ENCODE assay signal across 8 cellular contexts in genomic region chr5:1343931-1344901, GRCh38. TPM values are rescaled to one million over a fixed set of nuclear protein-coding genes. Genes with fewer than 3 reads are reported as not detected.
A peak's percentile ranks its signal among the peaks of the same experiment; 100 is the strongest.
DNase-seq lines count a peak whose midpoint lies in the region; ATAC-seq and TF ChIP-seq lines count a peak whose summit lies in the region.

No MANE protein-coding gene starts in this region.

- intact Hi-C loops in CD8-positive, alpha-beta T cell (cut with DNase I, micrococcal nuclease) = loop anchor here (1.0 to 10.0 kb wide), 5 partner anchors 29 to 729 kb away; partner anchors contain the start of genes CEP72 (in 1 of the 2) and MRPL36 (in 1 of the 2)
- intact Hi-C loops in heart left ventricle (cut with DNase I) (loop anchor here in 2 of 10 donors (2.0 to 10.0 kb wide), 3 partner anchors 181 to 461 kb away; partner anchors contain the start of gene NDUFS6 (in 1 of the 2)), gastrocnemius medialis (cut with DNase I; ENCODE audit: low total_unique reads) (loop anchor here (2.0 to 10.0 kb wide), 2 partner anchors 449 to 457 kb away; partner anchors contain the start of genes BRD9, NDUFS6 and TRIP13)

- H3K9me3 ChIP-seq in CD8-positive, alpha-beta T cell (ENCODE audit: low read length) = no peaks in the 10 kb centered on the region
- H3K9me3 ChIP-seq in heart left ventricle (no peaks in the 10 kb centered on the region), gastrocnemius medialis (no peaks in the 10 kb centered on the region)

- H3K27me3 ChIP-seq in CD8-positive, alpha-beta T cell (ENCODE audit: insufficient read depth, low read length) = no peaks in the 10 kb centered on the region
- H3K27me3 ChIP-seq in heart left ventricle = no peaks in the 10 kb centered on the region
- no peaks in the 10 kb centered on the region for H3K27me3 ChIP-seq in gastrocnemius medialis

- peaks cover 23% of the 10 kb centered on the region for H3K36me3 ChIP-seq in CD8-positive, alpha-beta T cell (ENCODE audit: insufficient read depth, low read length)
- peaks cover 0 to 37% (median 32%) of the 10 kb centered on the region in 9 donors for H3K36me3 ChIP-seq in heart left ventricle
- H3K36me3 ChIP-seq in gastrocnemius medialis = peaks cover 0 to 36% of the 10 kb centered on the region in 2 donors

- no peak for TF ChIP-seq CTCF in CD8-positive, alpha-beta T cell (IDR thresholded peaks at IDR 0.05)
- TF ChIP-seq CTCF in heart left ventricle (IDR thresholded peaks at IDR 0.05) (no peak), gastrocnemius medialis (IDR thresholded peaks at IDR 0.05 in 4 of 5, conservative IDR thresholded peaks at IDR 0.05 in 1 of 5) (no peak)

- peak; percentile 39 for ATAC-seq in CD8-positive, alpha-beta T cell
- ATAC-seq in GM21390 (IDR thresholded peaks at IDR 0.05; ENCODE audit: unreplicated experiment) (peak; percentile 11), heart left ventricle (peak in 1 of 4 donors; percentile 5), gastrocnemius medialis (peak; percentile 12 to 26)

- H3K4me1 ChIP-seq in CD8-positive, alpha-beta T cell (ENCODE audit: insufficient read depth, low read length) = peaks cover 23% of the 10 kb centered on the region
- H3K4me1 ChIP-seq in heart left ventricle (peaks cover 0 to 25% (median 20%) of the 10 kb centered on the region in 12 donors), gastrocnemius medialis (peaks cover 16 to 18% of the 10 kb centered on the region in 2 donors)

- peaks cover 31% of the 10 kb centered on the region for H3K4me1 Mint-ChIP-seq in CD8-positive, alpha-beta T cell (ENCODE audit: low read depth)

- CTCF ChIA-PET in CD8-positive, alpha-beta T cell (lab: Charles Lee) = interaction anchor here (1.4 kb wide), 1 partner anchor 169 kb away, joined by 3 read pairs; no protein-coding TSS in a partner anchor

- no peaks in the 10 kb centered on the region for H3K9me3 Mint-ChIP-seq in CD8-positive, alpha-beta T cell

- POLR2A ChIA-PET in CD8-positive, alpha-beta T cell (lab: Charles Lee) = interaction anchor here (0.6 to 2.7 kb wide), 4 partner anchors 8 to 301 kb away, joined by 3 to 24 read pairs (median 4); no protein-coding TSS in a partner anchor

- no peaks in the 10 kb centered on the region for H3K27me3 Mint-ChIP-seq in CD8-positive, alpha-beta T cell (ENCODE audit: low read depth)

- WGBS in heart left ventricle, 4 donors = 7 to 12% (median 9%) methylated on average over 34 to 61 of the region's 61 CpGs

- in situ Hi-C loops in gastrocnemius medialis (cut with MboI; ENCODE audit: low sequenced_read_pairs in 4 of 4) = no loop called here

- H3K27ac Mint-ChIP-seq in CD8-positive, alpha-beta T cell = peak overlapping the region; percentile 69

- H3K27ac ChIP-seq in CD8-positive, alpha-beta T cell (ENCODE audit: low read depth, low read length) = peak overlapping the region; percentile 11
- H3K27ac ChIP-seq in heart left ventricle (peak overlapping the region in 7 of 12 donors; percentile 19 to 90 (median 48)), gastrocnemius medialis (peak overlapping the region; percentile 67 to 74 (median 70))

- peak overlapping the region; percentile 49 for H3K4me3 ChIP-seq in CD8-positive, alpha-beta T cell (ENCODE audit: low read depth, low read length)
- H3K4me3 ChIP-seq in heart left ventricle = peak overlapping the region; percentile 77 to 100 (median 90)
- peak overlapping the region; percentile 67 to 86 (median 76) for H3K4me3 ChIP-seq in gastrocnemius medialis

- TF ChIP-seq POLR2A in heart left ventricle (IDR thresholded peaks at IDR 0.05) (no peak), gastrocnemius medialis (IDR thresholded peaks at IDR 0.05) (no peak)

- DNase-seq in CD8-positive, alpha-beta T cell = peak in 1 of 7 experiments; percentile 35
- DNase-seq in HuH-7.5 (ENCODE audit: low spot score) (peak; percentile 47), heart left ventricle (no peak), gastrocnemius medialis (no peak), cerebellar nuclear complex (lab: John Stamatoyannopoulos, UW) (no peak), GOT3 (lab: John Stamatoyannopoulos, UW) (no peak)
- DNase-seq in activated T-cell treated with anti-CD3 and anti-CD28 coated beads, Interleukin-2, amount 50 U/mL, for 48 hours = peak; percentile 35 to 36

- H3K4me3 Mint-ChIP-seq in CD8-positive, alpha-beta T cell = peak overlapping the region; percentile 85

- H3K36me3 Mint-ChIP-seq in CD8-positive, alpha-beta T cell = peaks cover 37% of the 10 kb centered on the region

RNA-seq across cellular contexts. Expression of gene CLPTM1L, which starts 0.7 kb away (rescaled TPM):
- 10 to 100 TPM; 56.8 to 58.9 TPM for total RNA-seq in CD8-positive, alpha-beta T cell
- total RNA-seq in heart left ventricle (10 to 100 TPM; 31.0 to 60.2 (median 39.4) TPM), gastrocnemius medialis (10 to 100 TPM; 29.4 to 41.0 (median 36.8) TPM)
- 10 to 100 TPM; 23.5 to 96.8 TPM for polyA plus RNA-seq in heart left ventricle

RNA-seq across cellular contexts. Expression of gene TERT, which starts 49.3 kb away (rescaled TPM):
- under 1 TPM in 1 of 2 experiments, not detected in 1; 0.08 TPM for total RNA-seq in CD8-positive, alpha-beta T cell
- total RNA-seq in heart left ventricle (not detected), gastrocnemius medialis (not detected)
- polyA plus RNA-seq in heart left ventricle = not detected

Comparison
In these comparisons a context has a peak if more than half of its experiments do, and no peak if none do; other contexts are left out.
1. DNase-seq: peak in HuH-7.5 (single experiment) and activated T-cell treated with anti-CD3 and anti-CD28 coated beads, Interleukin-2, amount 50 U/mL, for 48 hours (2 of 2); none in heart left ventricle (0 of 5), gastrocnemius medialis (0 of 2), cerebellar nuclear complex (0 of 2) and GOT3 (single experiment).
2. H3K27ac ChIP-seq: peak in every context shown above with its lines; median percentile 70 in gastrocnemius medialis; 48 in heart left ventricle; 11 in CD8-positive, alpha-beta T cell.
3. Peak in every context shown above with its lines, with median percentiles within 50 percentile points of each other: H3K4me3 ChIP-seq.